In genomic region chr11:130426223-130427048, GRCh38 we compare ENCODE assay signal across 11 cellular contexts. TPM values are rescaled to one million over a fixed set of nuclear protein-coding genes. Genes with fewer than 3 reads are reported as not detected.
DNase-seq lines count a peak whose midpoint lies in the region; ATAC-seq and TF ChIP-seq lines count a peak whose summit lies in the region.
"Had no signal": no experiment of that assay in that cellular context is flagged by ENCODE, and none has a peak within 500 bp of the region (broad histone marks: within the 10 kb centered on the region; RNA-seq: fewer than 3 reads in every experiment).

No MANE protein-coding gene starts in this region.

- H3K9me3 ChIP-seq in HUES6 (ENCODE audit: control insufficient read depth, insufficient read depth, low read depth, low read length): no peaks in the 10 kb centered on the region
- no peaks in the 10 kb centered on the region for H3K9me3 ChIP-seq in sigmoid colon
- H3K9me3 ChIP-seq: testis had no signal

- H3K4me1 ChIP-seq in HUES6 (ENCODE audit: control insufficient read depth, insufficient read depth, low read length): peaks cover 13% of the 10 kb centered on the region
- H3K4me1 ChIP-seq in sigmoid colon: peaks cover 0 to 33% (median 29%) of the 10 kb centered on the region in 4 donors

- no peaks in the 10 kb centered on the region for H3K36me3 ChIP-seq in HUES6 (ENCODE audit: control insufficient read depth, insufficient read depth, low read length)
- no peaks in the 10 kb centered on the region for H3K36me3 ChIP-seq in sigmoid colon

- peaks cover 68% of the 10 kb centered on the region for H3K27me3 ChIP-seq in HUES6 (ENCODE audit: control insufficient read depth, insufficient read depth, low read length)
- peaks cover 0 to 11% (median 0%) of the 10 kb centered on the region in 3 donors for H3K27me3 ChIP-seq in sigmoid colon
- H3K27me3 ChIP-seq: testis had no signal

- peak in 1 of 4 donors; percentile 6 for TF ChIP-seq EP300 in sigmoid colon (IDR thresholded peaks at IDR 0.05)

- H3K27ac ChIP-seq in HUES6 (ENCODE audit: low read depth, low read length) (no peak overlapping the region), angular gyrus (ENCODE audit: low read depth, low read length) (peak overlapping the region; percentile 66), sigmoid colon (peak overlapping the region; percentile 50 to 77 (median 59))
- H3K27ac ChIP-seq: testis had no signal

- H3K4me3 ChIP-seq in HUES6 (ENCODE audit: low read depth, low read length) (peak overlapping the region; percentile 66), sigmoid colon (peak overlapping the region in 3 of 4 donors; percentile 55 to 74 (median 66))

- no peak for TF ChIP-seq CTCF in sigmoid colon (IDR thresholded peaks at IDR 0.05)

- 54 to 73% methylated on average over 10 of the region's 10 CpGs for WGBS in sigmoid colon, 2 donors

- DNase-seq in left lobe of liver (ENCODE audit: low spot score): peak; percentile 61
- peak; percentile 81 for DNase-seq in sigmoid colon
- DNase-seq: stimulated activated CD4-positive, alpha-beta T cell treated with anti-CD3 and anti-CD28 coated beads, Interleukin-4, amount 100 ng/mL, for 24 hours; testis had no signal

- intact Hi-C loops in sigmoid colon (cut with DNase I): loop anchor here (2.0 kb wide), 3 partner anchors 36 to 214 kb away; partner anchors contain the start of gene ZBTB44

- no peak for TF ChIP-seq POLR2A in sigmoid colon (IDR thresholded peaks at IDR 0.05)

- peak; percentile 65 for ATAC-seq in left lobe of liver
- no peak for ATAC-seq in GM21717 (IDR thresholded peaks at IDR 0.05; ENCODE audit: unreplicated experiment)
- no peak for ATAC-seq in HG03095 (IDR thresholded peaks at IDR 0.05; ENCODE audit: unreplicated experiment)
- ATAC-seq in GM21528 (IDR thresholded peaks at IDR 0.05; ENCODE audit: low FRiP score, unreplicated experiment): no peak
- ATAC-seq in GM21515 (IDR thresholded peaks at IDR 0.05; ENCODE audit: unreplicated experiment): no peak

- H3K9ac ChIP-seq in HUES6 (ENCODE audit: low read length): no peak overlapping the region

RNA-seq across cellular contexts. Expression of gene ADAMTS8, which starts 2.0 kb away (rescaled TPM):
- total RNA-seq in left lobe of liver: 0.15 TPM
- total RNA-seq in sigmoid colon: 10 to 100 TPM in 1 of 4 donors, 1 to 10 TPM in 3; 3.5 to 11.9 (median 6.7) TPM
- polyA plus RNA-seq in sigmoid colon: 1 to 10 TPM in 1 of 3 donors, under 1 TPM in 1, not detected in 1; under 0.01 to 3.3 TPM
- total RNA-seq: OCI-LY7 had no signal

RNA-seq across cellular contexts. Expression of gene ADAMTS15, which starts 22.0 kb away (rescaled TPM):
- total RNA-seq in left lobe of liver (0.15 TPM), sigmoid colon (1 to 10 TPM; 2.1 to 8.9 (median 3.2) TPM)
- polyA plus RNA-seq in sigmoid colon: 1 to 10 TPM in 1 of 3 donors, under 1 TPM in 2; 0.46 to 6.1 (median 0.60) TPM
- total RNA-seq: OCI-LY7 had no signal
